ENCODE assay signal across 13 cellular contexts in the genomic region with DNA sequence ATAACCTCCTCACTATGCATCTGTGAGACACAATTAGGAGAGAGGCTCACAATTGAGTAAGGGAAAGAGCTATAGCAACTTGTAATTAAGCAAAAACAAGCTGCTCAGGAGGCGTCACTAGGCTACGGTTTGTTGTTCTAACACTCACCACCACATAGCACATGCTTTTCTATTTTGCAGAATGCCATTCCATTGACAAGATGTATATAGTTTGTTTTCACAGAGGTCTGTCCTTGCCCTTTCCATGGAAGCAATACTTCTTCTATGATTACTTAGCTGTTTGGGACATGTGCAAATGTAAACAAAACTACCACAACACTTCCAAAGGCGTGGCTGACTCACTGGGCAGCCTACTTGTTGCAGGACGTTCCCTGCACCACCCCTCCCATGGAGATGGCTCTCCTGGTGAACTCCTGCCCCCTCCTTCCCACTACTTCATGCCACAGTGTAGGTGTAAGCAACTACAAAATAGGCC. TPM values are rescaled to one million over a fixed set of nuclear protein-coding genes. Genes with fewer than 3 reads are reported as not detected.
DNase-seq lines count a peak whose midpoint lies in the region; ATAC-seq, FAIRE-seq and TF ChIP-seq lines count a peak whose summit lies in the region.
"Had no signal": no experiment of that assay in that cellular context is flagged by ENCODE, and none has a peak within 500 bp of the region (broad histone marks: within the 10 kb centered on the region; RNA-seq: fewer than 3 reads in every experiment).

No MANE protein-coding gene starts in this region.

- H3K4me3 Mint-ChIP-seq in activated T-helper 17 cell treated with anti-CD3 and anti-CD28 coated beads, Interleukin-2, amount 50 U/mL, for 72 hours, result no peak overlapping the region
- H3K4me3 Mint-ChIP-seq: CD8-positive, alpha-beta T cell; H9 had no signal

- H3K27ac Mint-ChIP-seq in activated T-helper 17 cell treated with anti-CD3 and anti-CD28 coated beads, Interleukin-2, amount 50 U/mL, for 72 hours, result no peak overlapping the region
- H3K27ac Mint-ChIP-seq: CD8-positive, alpha-beta T cell; H9 had no signal

- no peaks in the 10 kb centered on the region for H3K27me3 ChIP-seq in bronchial epithelial cell (ENCODE audit: control insufficient read depth, insufficient read depth, low read length)
- H3K27me3 ChIP-seq: thyroid gland had no signal

- DNase-seq in AG10803 (ENCODE audit: low read depth) (peak; percentile 97), LNCaP clone FGC (ENCODE audit: low read depth) (peak; percentile 48), bronchial epithelial cell (ENCODE audit: low read depth) (peak; percentile 98), left colon (peak in 1 of 2 donors; percentile 6), frontal cortex (ENCODE audit: low spot score in 2 of 2) (no peak), DMS79 (lab: John Stamatoyannopoulos, UW) (no peak)
- DNase-seq in activated naive CD4-positive, alpha-beta T cell treated with Interleukin-2 at 50 U/mL for 16 hours, result no peak
- DNase-seq: CD8-positive, alpha-beta T cell; H9; stimulated activated CD4-positive, alpha-beta T cell treated with anti-CD3 and anti-CD28 coated beads, Interleukin-2, amount 100 ng/mL, for 24 hours; thyroid gland had no signal

- FAIRE-seq in bronchial epithelial cell (lab: Jason Lieb, UNC) (peak; percentile 58), frontal cortex (lab: Jason Lieb, UNC) (no peak)

- H3K36me3 Mint-ChIP-seq in activated T-helper 17 cell treated with anti-CD3 and anti-CD28 coated beads, Interleukin-2, amount 50 U/mL, for 72 hours (ENCODE audit: low read depth), result no peaks in the 10 kb centered on the region
- H3K36me3 Mint-ChIP-seq: CD8-positive, alpha-beta T cell had no signal

- no peaks in the 10 kb centered on the region for H3K36me3 ChIP-seq in bronchial epithelial cell (ENCODE audit: control insufficient read depth, insufficient read depth, low read length)
- H3K36me3 ChIP-seq: thyroid gland had no signal

- peak; percentile 34 for ATAC-seq in left colon
- no peak for ATAC-seq in activated T-helper 17 cell treated with anti-CD3 and anti-CD28 coated beads, Interleukin-2, amount 50 U/mL, for 72 hours (replicated peaks)
- ATAC-seq: CD8-positive, alpha-beta T cell had no signal

- TF ChIP-seq CTCF in AG10803 (conservative IDR thresholded peaks at IDR 0.05; ENCODE audit: low read length) (no peak), LNCaP clone FGC (IDR thresholded peaks at IDR 0.05; ENCODE audit: control insufficient read depth, extremely low read depth, insufficient read depth) (no peak), bronchial epithelial cell (IDR thresholded peaks at IDR 0.05; ENCODE audit: insufficient read depth, low read length, severe bottlenecking) (no peak)

- no peaks in the 10 kb centered on the region for H3K4me1 Mint-ChIP-seq in activated T-helper 17 cell treated with anti-CD3 and anti-CD28 coated beads, Interleukin-2, amount 50 U/mL, for 72 hours

- H3K27me3 Mint-ChIP-seq in activated T-helper 17 cell treated with anti-CD3 and anti-CD28 coated beads, Interleukin-2, amount 50 U/mL, for 72 hours, result peaks cover 23% of the 10 kb centered on the region

- no peak overlapping the region for H3K4me3 ChIP-seq in AG10803 (ENCODE audit: low read length)
- no peak overlapping the region for H3K4me3 ChIP-seq in LNCaP clone FGC (ENCODE audit: low read depth, low read length)
- H3K4me3 ChIP-seq in bronchial epithelial cell (ENCODE audit: low read depth, low read length), result no peak overlapping the region
- H3K4me3 ChIP-seq: thyroid gland had no signal

- no peaks in the 10 kb centered on the region for H3K9me3 Mint-ChIP-seq in activated T-helper 17 cell treated with anti-CD3 and anti-CD28 coated beads, Interleukin-2, amount 50 U/mL, for 72 hours
- H3K9me3 Mint-ChIP-seq: CD8-positive, alpha-beta T cell had no signal

- intact Hi-C loops in left colon (cut with DNase I, micrococcal nuclease), result no loop called here

RNA-seq across cellular contexts. Expression of a gene that starts 33.9 kb away (rescaled TPM):
- total RNA-seq in bronchial epithelial cell (not detected in 2 replicates), left colon (not detected), frontal cortex (0.41 TPM)
- not detected for total RNA-seq in activated T-helper 17 cell treated with anti-CD3 and anti-CD28 coated beads, Interleukin-2, amount 50 U/mL, for 72 hours
- total RNA-seq: CD8-positive, alpha-beta T cell; H9; mononuclear cell; thyroid gland had no signal

Comparison
In these comparisons a context has a peak if more than half of its experiments do, and no peak if none do; other contexts are left out.
1. DNase-seq: peak in AG10803 (single experiment), LNCaP clone FGC (single experiment) and bronchial epithelial cell (single experiment); none in frontal cortex (0 of 2), activated naive CD4-positive, alpha-beta T cell treated with Interleukin-2 at 50 U/mL for 16 hours (single experiment) and DMS79 (single experiment).